15 cellular contexts compared by ENCODE assay signal in genomic region chr12:124302807-124303578, GRCh38. TPM values are rescaled to one million over a fixed set of nuclear protein-coding genes. Genes with fewer than 3 reads are reported as not detected.
"Had no signal": no experiment of that assay in that cellular context is flagged by ENCODE, and none has a peak within 500 bp of the region (broad histone marks: within the 10 kb centered on the region; RNA-seq: fewer than 3 reads in every experiment).

No MANE protein-coding gene starts in this region.

- H3K9me3 ChIP-seq: heart left ventricle, left lung, pancreas had no signal

- H3K36me3 ChIP-seq: heart left ventricle, left lung, neural progenitor cell, pancreas had no signal

- H3K27me3 ChIP-seq: neural progenitor cell, pancreas had no signal

- H3K27ac ChIP-seq: heart left ventricle, left lung, neural progenitor cell, pancreas had no signal

- FAIRE-seq: bronchial epithelial cell, frontal cortex, pancreas had no signal

- H3K9ac ChIP-seq: neural progenitor cell had no signal

- H3K4me3 ChIP-seq: heart left ventricle, left lung, neural progenitor cell, pancreas had no signal

- H3K4me2 ChIP-seq: neural progenitor cell had no signal

- DNase-seq: activated CD4-positive, alpha-beta T cell treated with anti-CD3 and anti-CD28 coated beads, Interleukin-2, amount 50 U/mL, for 1 hour; activated CD8-positive, alpha-beta memory T cell treated with anti-CD3 and anti-CD28 coated beads for 24 hours; activated gamma-delta T cell treated with Interleukin-2 at 50 U/mL for 16 hours; anterior cingulate cortex; mesendoderm; stimulated activated CD4-positive, alpha-beta T cell treated with anti-CD3 and anti-CD28 coated beads, Interleukin-2, amount 100 ng/mL, for 48 hours; T-helper 2 cell had no signal

- H3K4me1 ChIP-seq: heart left ventricle, left lung, neural progenitor cell, pancreas had no signal

- ATAC-seq: activated CD4-positive, CD25-positive, alpha-beta regulatory T cell treated with anti-CD3 and anti-CD28 coated beads, Interleukin-2, amount 50 U/mL, for 24 hours; heart left ventricle; left lung; pancreas; stimulated activated memory B cell treated with anti-CD40 and anti-IgM and Interleukin-4, amounts not matched to agents 10 μg/mL and 1 μg/mL and 100 μg/mL, for 72 hours had no signal

- H2AFZ ChIP-seq: neural progenitor cell had no signal

RNA-seq across cellular contexts. Expression of gene RFLNA, which starts 8.1 kb away (rescaled TPM):
- total RNA-seq: bronchial epithelial cell had no signal
